26 cellular contexts compared by ENCODE assay signal in the genomic region with DNA sequence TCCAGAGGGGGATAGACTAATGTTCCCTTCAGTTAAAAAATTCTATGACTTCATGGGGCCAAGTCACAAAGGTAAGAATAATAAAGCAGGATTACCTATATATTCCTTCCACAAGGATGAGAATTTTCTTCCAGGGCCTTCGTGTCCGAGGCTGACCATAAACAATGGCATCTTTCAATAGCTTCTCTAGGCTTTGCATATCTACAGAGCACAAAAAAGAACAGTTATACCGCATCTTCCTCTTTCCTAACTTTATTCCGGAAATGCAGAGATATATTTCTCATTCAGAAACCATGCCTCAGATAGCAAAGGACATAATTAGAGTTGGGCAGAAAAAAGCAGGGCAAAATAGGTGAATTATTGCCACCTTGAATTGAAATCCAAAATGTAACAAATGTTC. TPM values are rescaled to one million over a fixed set of nuclear protein-coding genes. Genes with fewer than 3 reads are reported as not detected.
A peak's percentile ranks its signal among the peaks of the same experiment; 100 is the strongest.
DNase-seq lines count a peak whose midpoint lies in the region; ATAC-seq and TF ChIP-seq lines count a peak whose summit lies in the region.
"Had no signal": no experiment of that assay in that cellular context is flagged by ENCODE, and none has a peak within 500 bp of the region (broad histone marks: within the 10 kb centered on the region; RNA-seq: fewer than 3 reads in every experiment).

No MANE protein-coding gene starts in this region.

- intact Hi-C loops in natural killer cell (cut with micrococcal nuclease): no loop called here
- intact Hi-C loops in lower leg skin (cut with DNase I; ENCODE audit: low total_unique reads): no loop called here

- DNase-seq in NOMO-1 treated with DMSO at 0.1 percent for 48 hours (lab: John Stamatoyannopoulos, UW; ENCODE audit: unreplicated experiment) (peak; percentile 11), NOMO-1 treated with dmso at 0.1 percent for 144 hours (lab: John Stamatoyannopoulos, UW; ENCODE audit: unreplicated experiment) (no peak), natural killer cell (no peak), lower leg skin (ENCODE audit: low spot score in 2 of 2) (no peak), NCI-H510A (lab: John Stamatoyannopoulos, UW) (no peak)
- DNase-seq in activated CD8-positive, alpha-beta memory T cell treated with anti-CD3 and anti-CD28 coated beads for 24 hours: no peak
- DNase-seq: activated CD4-positive, alpha-beta T cell treated with anti-CD3 and anti-CD28 coated beads, Interleukin-2, amount 50 U/mL, for 1 hour; activated T-cell treated with anti-CD3 and anti-CD28 coated beads, Interleukin-2, amount 50 U/mL, for 4 hours; C1 segment of cervical spinal cord; DMS153; endodermal cell; islet precursor cell; MM.1S; NCI-H1930; NCI-H446; retina; Right ventricle myocardium superior; stimulated activated naive B cell treated with anti-CD40 and anti-IgM and Interleukin-4, amounts not matched to agents 10 μg/mL and 1 μg/mL and 100 μg/mL, for 72 hours; T-helper 9 cell; trophoblast cell had no signal

- TF ChIP-seq POLR2A in lower leg skin (IDR thresholded peaks at IDR 0.05): no peak

- TF ChIP-seq CTCF in natural killer cell (IDR thresholded peaks at IDR 0.05) (no peak), lower leg skin (IDR thresholded peaks at IDR 0.05) (no peak)

- peak overlapping the region in 2 of 3 donors; percentile 28 to 85 for H3K27ac Mint-ChIP-seq in IgD-negative memory B cell
- peak overlapping the region; percentile 45 for H3K27ac Mint-ChIP-seq in activated T-helper 17 cell treated with anti-CD3 and anti-CD28 coated beads, Interleukin-2, amount 50 U/mL, for 72 hours
- peak overlapping the region; percentile 75 to 82 for H3K27ac Mint-ChIP-seq in natural killer cell
- H3K27ac Mint-ChIP-seq: endodermal cell; memory B cell; stimulated activated naive B cell treated with anti-CD40 and anti-IgM and Interleukin-4, amounts not matched to agents 10 μg/mL and 1 μg/mL and 100 μg/mL, for 72 hours had no signal

- H3K4me1 Mint-ChIP-seq in IgD-negative memory B cell: peaks cover 6 to 23% (median 16%) of the 10 kb centered on the region in 3 donors
- peaks cover 8% of the 10 kb centered on the region for H3K4me1 Mint-ChIP-seq in activated T-helper 17 cell treated with anti-CD3 and anti-CD28 coated beads, Interleukin-2, amount 50 U/mL, for 72 hours
- H3K4me1 Mint-ChIP-seq in natural killer cell: peaks cover 19 to 20% of the 10 kb centered on the region in 2 donors
- H3K4me1 Mint-ChIP-seq: endodermal cell had no signal

- H3K4me3 Mint-ChIP-seq in IgD-negative memory B cell (peak overlapping the region in 2 of 4 donors; percentile 39 to 43), natural killer cell (peak overlapping the region; percentile 50)
- peak overlapping the region; percentile 31 for H3K4me3 Mint-ChIP-seq in activated T-helper 17 cell treated with anti-CD3 and anti-CD28 coated beads, Interleukin-2, amount 50 U/mL, for 72 hours
- H3K4me3 Mint-ChIP-seq: activated T-cell treated with anti-CD3 and anti-CD28 coated beads, Interleukin-2, amount 50 U/mL, for 4 hours; endodermal cell; memory B cell; neural crest cell; stimulated activated naive B cell treated with anti-CD40 and anti-IgM and Interleukin-4, amounts not matched to agents 10 μg/mL and 1 μg/mL and 100 μg/mL, for 72 hours had no signal

- 67 to 68% methylated on average over 4 of the region's 4 CpGs for WGBS in lower leg skin, 2 donors

- no peaks in the 10 kb centered on the region for H3K9me3 Mint-ChIP-seq in IgD-negative memory B cell
- H3K9me3 Mint-ChIP-seq in activated T-helper 17 cell treated with anti-CD3 and anti-CD28 coated beads, Interleukin-2, amount 50 U/mL, for 72 hours: no peaks in the 10 kb centered on the region
- no peaks in the 10 kb centered on the region for H3K9me3 Mint-ChIP-seq in natural killer cell
- H3K9me3 Mint-ChIP-seq: activated T-cell treated with anti-CD3 and anti-CD28 coated beads, Interleukin-2, amount 50 U/mL, for 4 hours; endodermal cell; memory B cell; neural crest cell; stimulated activated naive B cell treated with anti-CD40 and anti-IgM and Interleukin-4, amounts not matched to agents 10 μg/mL and 1 μg/mL and 100 μg/mL, for 72 hours had no signal

- no peak for ATAC-seq in activated T-helper 17 cell treated with anti-CD3 and anti-CD28 coated beads, Interleukin-2, amount 50 U/mL, for 72 hours (replicated peaks)
- peak in 2 of 3 donors; percentile 26 to 52 for ATAC-seq in natural killer cell
- ATAC-seq: HepG2 had no signal

- H3K27me3 Mint-ChIP-seq in IgD-negative memory B cell: no peaks in the 10 kb centered on the region
- no peaks in the 10 kb centered on the region for H3K27me3 Mint-ChIP-seq in activated T-helper 17 cell treated with anti-CD3 and anti-CD28 coated beads, Interleukin-2, amount 50 U/mL, for 72 hours
- H3K27me3 Mint-ChIP-seq in natural killer cell (ENCODE audit: low read depth in 2 of 2): no peaks in the 10 kb centered on the region
- H3K27me3 Mint-ChIP-seq: memory B cell; stimulated activated naive B cell treated with anti-CD40 and anti-IgM and Interleukin-4, amounts not matched to agents 10 μg/mL and 1 μg/mL and 100 μg/mL, for 72 hours had no signal

- no peak overlapping the region for H3K4me3 ChIP-seq in lower leg skin (ENCODE audit: low read depth, poor library complexity, severe bottlenecking)

- H3K36me3 Mint-ChIP-seq in IgD-negative memory B cell: peaks cover 4% of the 10 kb centered on the region
- H3K36me3 Mint-ChIP-seq in activated T-helper 17 cell treated with anti-CD3 and anti-CD28 coated beads, Interleukin-2, amount 50 U/mL, for 72 hours (ENCODE audit: low read depth): peaks cover 92% of the 10 kb centered on the region
- no peaks in the 10 kb centered on the region for H3K36me3 Mint-ChIP-seq in natural killer cell

RNA-seq across cellular contexts. Expression of gene ISM2, which starts 58.3 kb away (rescaled TPM):
- not detected for polyA plus RNA-seq in IgD-negative memory B cell
- total RNA-seq in activated T-helper 17 cell treated with anti-CD3 and anti-CD28 coated beads, Interleukin-2, amount 50 U/mL, for 72 hours: under 1 TPM in 1 of 2 donors, not detected in 1; 0.21 TPM
- total RNA-seq in natural killer cell (not detected), lower leg skin (under 1 TPM in 2 of 4 donors, not detected in 2; 0.19 to 0.27 TPM)
- total RNA-seq: activated T-cell treated with anti-CD3 and anti-CD28 coated beads, Interleukin-2, amount 50 U/mL, for 4 hours; cardiac septum; neural crest cell; Right ventricle myocardium superior had no signal

RNA-seq across cellular contexts. Expression of gene SPTLC2, which starts 59.5 kb away (rescaled TPM):
- 20.3 TPM for polyA plus RNA-seq in IgD-negative memory B cell
- 10 to 100 TPM; 17.4 to 27.2 TPM for total RNA-seq in activated T-helper 17 cell treated with anti-CD3 and anti-CD28 coated beads, Interleukin-2, amount 50 U/mL, for 72 hours
- total RNA-seq in natural killer cell (10 to 100 TPM; 35.2 to 58.6 (median 50.4) TPM), lower leg skin (10 to 100 TPM; 18.4 to 31.8 (median 22.1) TPM)
